8 cellular contexts compared by ENCODE assay signal in the genomic region with DNA sequence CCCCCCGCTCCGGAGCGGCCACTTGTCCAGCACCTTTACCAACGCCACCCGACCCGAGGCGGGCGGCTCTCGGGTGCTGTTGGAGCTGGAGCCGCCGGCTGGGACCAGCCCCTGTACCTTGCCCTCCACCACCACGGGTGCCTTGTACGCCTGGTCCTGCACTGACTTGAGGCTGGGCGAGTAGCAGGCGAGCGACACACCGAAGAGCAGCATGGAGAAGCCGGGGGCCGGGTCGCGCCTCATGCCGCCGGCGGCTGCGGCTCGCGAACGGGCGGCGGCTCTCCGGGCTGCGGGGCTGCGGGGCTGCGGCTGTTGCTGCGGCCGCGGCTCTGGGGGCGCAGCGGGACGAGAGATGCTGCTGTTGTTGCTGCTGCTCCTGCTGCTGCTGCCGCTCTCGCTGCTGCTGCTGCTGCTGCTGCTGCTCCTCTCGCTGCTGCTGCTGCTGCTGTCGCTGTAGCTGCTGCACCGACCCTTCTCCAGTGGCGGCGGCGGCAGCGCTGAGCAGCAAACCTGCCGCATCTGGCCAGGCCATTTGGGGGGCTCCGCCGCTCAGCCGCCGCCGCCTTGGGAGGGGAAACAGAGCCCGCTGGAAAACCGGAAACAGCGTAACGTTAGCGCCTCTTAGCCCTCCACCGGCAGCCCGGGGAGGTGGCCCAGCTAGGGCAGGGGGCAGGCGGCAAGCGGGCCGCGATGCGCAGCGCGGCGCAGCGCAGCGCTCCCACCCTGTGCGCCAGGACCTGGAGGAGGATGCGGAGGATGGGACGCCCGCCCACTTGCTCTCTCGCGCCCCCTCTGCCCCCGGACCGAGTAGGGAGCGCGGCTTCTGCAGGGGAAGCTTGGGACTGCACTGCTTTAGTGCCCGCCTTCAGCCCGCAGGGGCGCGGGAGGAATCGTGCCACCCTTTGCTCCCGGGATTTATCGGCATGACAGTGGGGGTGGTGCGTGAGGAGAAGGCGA. TPM values are rescaled to one million over a fixed set of nuclear protein-coding genes. Genes with fewer than 3 reads are reported as not detected.
DNase-seq lines count a peak whose midpoint lies in the region; ATAC-seq and TF ChIP-seq lines count a peak whose summit lies in the region.

A gene (minus strand): TSS at position 749 of the 957 bp plus-strand sequence.

- ATAC-seq in HG03095 (IDR thresholded peaks at IDR 0.05; ENCODE audit: unreplicated experiment) (peak; percentile 69), esophagus mucosa (peak; percentile 69)
- ATAC-seq in stimulated activated naive CD8-positive, alpha-beta T cell treated with anti-CD3 and anti-CD28 coated beads, Interleukin-15, Interleukin-2, amounts not matched to agents 100 U/mL and 50 U/mL, for 24 hours = peak; percentile 62

- in situ Hi-C loops in ACHN (cut with HindIII; ENCODE audit: low pct_ligation_motif_present, low pct_unique_long_range_greater_than_20kb, low sequenced_read_pairs) = no loop called here

- peak; percentile 31 for TF ChIP-seq POLR2A in GM18526 (IDR thresholded peaks at IDR 0.05; ENCODE audit: extremely low read depth, insufficient read length)

- DNase-seq in ACHN (peak; percentile 82), NCI-H748 (lab: John Stamatoyannopoulos, UW; ENCODE audit: unreplicated experiment) (peak; percentile 77), activated T-cell treated with anti-CD3 and anti-CD28 coated beads for 48 hours (ENCODE audit: low read depth) (peak; percentile 29), mucosa of gallbladder (ENCODE audit: low spot score) (peak; percentile 61)
- DNase-seq in stimulated activated naive CD8-positive, alpha-beta T cell treated with anti-CD3 and anti-CD28 coated beads, Interleukin-15, Interleukin-2, amounts not matched to agents 100 U/mL and 50 U/mL, for 24 hours = peak; percentile 39

RNA-seq across cellular contexts. Expression of the gene that starts here (rescaled TPM):
- total RNA-seq in esophagus mucosa = 1.9 TPM
- total RNA-seq in mucosa of gallbladder = 14.5 TPM

Comparison
In these comparisons a context has a peak if more than half of its experiments do, and no peak if none do; other contexts are left out.
1. Peak in every context shown above with its lines: DNase-seq and ATAC-seq.
2. DNase-seq: peak in every context shown above with its lines; median percentile 82 in ACHN; 77 in NCI-H748; 61 in mucosa of gallbladder; 39 in stimulated activated naive CD8-positive, alpha-beta T cell treated with anti-CD3 and anti-CD28 coated beads, Interleukin-15, Interleukin-2, amounts not matched to agents 100 U/mL and 50 U/mL, for 24 hours; 29 in activated T-cell treated with anti-CD3 and anti-CD28 coated beads for 48 hours.